Comparison of ENCODE assay signal across 8 cellular contexts in the genomic region with DNA sequence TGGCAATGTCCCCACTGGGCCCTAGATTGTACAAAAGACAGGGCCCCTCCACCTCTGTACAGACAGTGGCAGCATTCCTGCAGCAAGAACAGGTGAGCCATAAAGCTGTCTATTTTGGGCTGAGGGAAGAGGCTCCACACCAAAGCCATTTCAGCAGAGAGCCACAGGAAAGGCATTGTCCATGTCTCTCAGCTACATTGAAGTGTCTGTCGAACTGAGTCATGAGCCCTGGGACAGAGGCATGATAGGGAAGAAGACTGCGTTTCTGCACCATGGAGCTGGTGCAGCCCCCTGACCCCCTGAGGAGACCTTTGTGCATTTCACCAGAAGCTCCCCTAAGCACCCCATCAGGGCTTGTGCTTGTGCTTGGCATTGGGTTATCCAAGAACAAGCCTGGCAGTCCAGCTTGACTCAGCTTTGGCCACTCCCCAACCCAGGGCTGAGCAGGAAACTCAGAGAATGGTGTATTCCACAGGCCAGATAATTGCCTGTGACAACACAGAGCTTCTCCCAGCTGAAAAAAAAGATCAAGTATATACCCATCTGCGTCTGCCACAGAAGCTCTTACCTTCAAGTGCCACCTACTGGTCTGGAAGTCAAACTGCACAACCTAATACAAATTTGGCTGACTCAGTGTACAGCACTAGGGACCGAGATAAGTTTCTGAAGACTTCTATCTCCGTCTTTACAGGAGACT. TPM values are rescaled to one million over a fixed set of nuclear protein-coding genes. Genes with fewer than 3 reads are reported as not detected.
DNase-seq lines count a peak whose midpoint lies in the region; TF ChIP-seq lines count a peak whose summit lies in the region.

No MANE protein-coding gene starts in this region.

- no peak for TF ChIP-seq POLR2A in erythroblast (IDR thresholded peaks at IDR 0.05; ENCODE audit: low read length)

- H3K4me3 Mint-ChIP-seq in neural crest cell, result no peak overlapping the region

- H3K4me3 ChIP-seq in LNCaP clone FGC (ENCODE audit: low read depth, low read length), result no peak overlapping the region

- H3K9me3 Mint-ChIP-seq in neural crest cell, result peaks cover 5% of the 10 kb centered on the region

- H3K27ac Mint-ChIP-seq in neural crest cell (ENCODE audit: unreplicated experiment), result no peak overlapping the region

- no peaks in the 10 kb centered on the region for H3K36me3 Mint-ChIP-seq in neural crest cell (ENCODE audit: low read depth)

- no peaks in the 10 kb centered on the region for H3K4me1 Mint-ChIP-seq in neural crest cell

- DNase-seq in GM10266 (ENCODE audit: extremely low spot score) (peak; percentile 69), H4 (ENCODE audit: low spot score) (peak; percentile 85), LNCaP clone FGC (ENCODE audit: low read depth) (peak; percentile 75), RPMI7951 (ENCODE audit: low read depth) (peak; percentile 41), erythroblast (lab: John Stamatoyannopoulos, UW) (peak; percentile 65 to 68), neural crest cell (ENCODE audit: low read depth, low spot score) (no peak), C1 segment of cervical spinal cord (lab: John Stamatoyannopoulos, UW) (no peak), epidermal melanocyte (ENCODE audit: insufficient read length, low spot score) (no peak)

- H3K27me3 Mint-ChIP-seq in neural crest cell (ENCODE audit: low read depth), result peaks cover under 1% of the 10 kb centered on the region

- TF ChIP-seq CTCF in GM10266 (IDR thresholded peaks at IDR 0.05; ENCODE audit: control insufficient read depth, insufficient read depth, low read depth, missing control alignments) (peak; percentile 74), LNCaP clone FGC (IDR thresholded peaks at IDR 0.05; ENCODE audit: control insufficient read depth, extremely low read depth, insufficient read depth) (peak; percentile 86), neural crest cell (conservative IDR thresholded peaks at IDR 0.05) (peak; percentile 76)

RNA-seq across cellular contexts. Expression of gene FRMD3, which starts 5.9 kb away (rescaled TPM):
- 0.29 and 0.72 TPM in 2 replicates for total RNA-seq in H4 (2014; rRNA removed; shearing (Covaris generic))
- total RNA-seq in RPMI7951 (2014; rRNA removed; shearing (Covaris generic)), result 0.10 and 0.36 TPM in 2 replicates
- 1.4 and 2.3 TPM in 2 replicates for total RNA-seq in neural crest cell

Comparison
In these comparisons a context has a peak if more than half of its experiments do, and no peak if none do; other contexts are left out.
1. DNase-seq: peak in GM10266 (single experiment), H4 (single experiment), LNCaP clone FGC (single experiment), RPMI7951 (single experiment) and erythroblast (2 of 2); none in neural crest cell (single experiment), C1 segment of cervical spinal cord (0 of 14) and epidermal melanocyte (single experiment).
2. Peak in every context shown above with its lines, with median percentiles within 50 percentile points of each other: CTCF ChIP-seq.